8 cellular contexts compared by ENCODE assay signal in the genomic region with DNA sequence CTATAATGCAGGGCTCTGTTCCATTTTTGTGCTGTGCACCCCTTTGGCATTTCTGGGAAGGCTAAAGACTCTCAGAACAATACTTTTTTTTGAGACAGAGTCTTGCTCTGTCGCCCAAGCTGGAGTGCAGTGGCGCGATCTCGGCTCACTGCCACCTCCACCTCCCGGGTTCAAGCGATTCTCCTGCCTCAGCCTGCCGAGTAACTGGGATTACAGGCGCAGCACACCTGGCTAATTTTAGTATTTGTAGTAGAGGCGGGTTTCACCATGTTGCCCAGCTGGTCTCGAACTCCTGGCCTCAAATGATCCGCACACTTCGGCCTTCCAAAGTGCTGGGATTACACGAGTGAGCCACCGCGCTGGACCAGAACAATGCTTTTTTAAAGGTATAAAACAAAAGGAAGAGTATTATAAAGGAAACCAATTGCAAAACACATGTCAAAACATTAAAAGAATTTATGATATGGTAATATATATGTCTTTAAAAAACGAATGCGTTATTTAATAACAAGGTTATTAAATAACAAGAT. TPM values are rescaled to one million over a fixed set of nuclear protein-coding genes. Genes with fewer than 3 reads are reported as not detected.
DNase-seq lines count a peak whose midpoint lies in the region; ATAC-seq and TF ChIP-seq lines count a peak whose summit lies in the region.

No MANE protein-coding gene starts in this region.

- intact Hi-C loops in dorsolateral prefrontal cortex (cut with DNase I) = no loop called here

- H3K9me3 Mint-ChIP-seq in neural progenitor cell = no peaks in the 10 kb centered on the region

- H3K79me2 ChIP-seq in Loucy (ENCODE audit: insufficient read depth, low read length) (no peaks in the 10 kb centered on the region), neural progenitor cell (ENCODE audit: low read depth) (no peaks in the 10 kb centered on the region)

- H3K9me2 ChIP-seq in Loucy (replicated peaks; ENCODE audit: low read depth, low read length) = no peaks in the 10 kb centered on the region

- 0 out of 2 replicates have a peak, but pooled peaks cover 3% of the 10 kb centered on the region for H3F3A ChIP-seq in Loucy (ENCODE audit: low read depth)
- H3F3A ChIP-seq in neural progenitor cell (ENCODE audit: low read depth) = no peaks in the 10 kb centered on the region

- H3K36me3 ChIP-seq in Loucy (ENCODE audit: insufficient read depth, low read length) = no peaks in the 10 kb centered on the region
- H3K36me3 ChIP-seq in neural progenitor cell = no peaks in the 10 kb centered on the region

- H3K4me3 ChIP-seq in Loucy (ENCODE audit: low read length, poor library complexity, severe bottlenecking) (peak overlapping the region; percentile 82), dorsolateral prefrontal cortex (peak overlapping the region; percentile 35 to 81 (median 68)), neural progenitor cell (peak overlapping the region; percentile 62)

- H3K4me3 Mint-ChIP-seq in neural progenitor cell = peak overlapping the region; percentile 91

- H3K4me1 Mint-ChIP-seq in neural progenitor cell = peaks cover 7% of the 10 kb centered on the region

- H3K36me3 Mint-ChIP-seq in neural progenitor cell = no peaks in the 10 kb centered on the region

- H4K20me1 ChIP-seq in Loucy (ENCODE audit: insufficient read depth, low read length, poor library complexity, severe bottlenecking) (no peaks in the 10 kb centered on the region), neural progenitor cell (ENCODE audit: low read depth) (no peaks in the 10 kb centered on the region)

- H3K27ac Mint-ChIP-seq in neural progenitor cell = no peak overlapping the region

- H3K9ac ChIP-seq in Loucy (ENCODE audit: low read depth, low read length, poor library complexity, severe bottlenecking) (peak overlapping the region; percentile 67), neural progenitor cell (no peak overlapping the region)

- peaks cover 15% of the 10 kb centered on the region for H3K27me3 Mint-ChIP-seq in neural progenitor cell (ENCODE audit: insufficient read depth, low read depth)

- H3K27ac ChIP-seq in C4-2B = peak overlapping the region; percentile 75
- H3K27ac ChIP-seq in dorsolateral prefrontal cortex = peak overlapping the region in 43 of 59 donors; percentile 3 to 90 (median 74)
- H3K27ac ChIP-seq in neural progenitor cell = no peak overlapping the region

- TF ChIP-seq CTCF in C4-2B (conservative IDR thresholded peaks at IDR 0.05) (no peak), Loucy (conservative IDR thresholded peaks at IDR 0.05; ENCODE audit: low read length) (no peak), dorsolateral prefrontal cortex (IDR thresholded peaks at IDR 0.05 in 54 of 56, conservative IDR thresholded peaks at IDR 0.05 in 2 of 56; ENCODE audit: low read depth in 1 of 56, partially characterized antibody in 56 of 56) (peak in 1 of 56 donors; percentile 7), neural progenitor cell (IDR thresholded peaks at IDR 0.05) (no peak), GM20000 (IDR thresholded peaks at IDR 0.05; ENCODE audit: extremely low read depth, missing control alignments) (no peak)

- peaks cover 12% of the 10 kb centered on the region for H3K4me1 ChIP-seq in Loucy (ENCODE audit: insufficient read depth, low read length, poor library complexity, severe bottlenecking)
- H3K4me1 ChIP-seq in neural progenitor cell = no peaks in the 10 kb centered on the region

- H3K9me3 ChIP-seq in Loucy (ENCODE audit: insufficient read depth, low read depth, low read length) (no peaks in the 10 kb centered on the region), neural progenitor cell (ENCODE audit: low read depth) (no peaks in the 10 kb centered on the region)

- H3K4me2 ChIP-seq in Loucy (ENCODE audit: low read depth, low read length, poor library complexity, severe bottlenecking) = peak overlapping the region; percentile 89
- H3K4me2 ChIP-seq in neural progenitor cell = peak overlapping the region; percentile 97

- H2AFZ ChIP-seq in Loucy (ENCODE audit: low read length) (peak overlapping the region; percentile 96; the same call in 1 of the 2 replicates), neural progenitor cell (replicated peaks) (no peak overlapping the region)

- H3K27me3 ChIP-seq in Loucy (ENCODE audit: insufficient read depth, low read length, poor library complexity, severe bottlenecking) (peaks cover 7% of the 10 kb centered on the region), dorsolateral prefrontal cortex (peaks cover 0 to 16% (median 0%) of the 10 kb centered on the region in 45 donors), neural progenitor cell (peaks cover 85% of the 10 kb centered on the region)

- ATAC-seq in GM21526 (IDR thresholded peaks at IDR 0.05; ENCODE audit: low FRiP score, unreplicated experiment) = no peak

- DNase-seq in dorsolateral prefrontal cortex (no peak), neural progenitor cell (ENCODE audit: low spot score) (no peak), amniotic stem cell (lab: John Stamatoyannopoulos, UW) (no peak), GM20000 (ENCODE audit: low spot score) (no peak), AML-193 (lab: John Stamatoyannopoulos, UW) (no peak)

RNA-seq across cellular contexts. Expression of a gene that starts 1.0 kb away (rescaled TPM):
- total RNA-seq in dorsolateral prefrontal cortex (10 to 100 TPM in 26 of 120 experiments, 1 to 10 TPM in 94; 2.8 to 18.8 (median 7.2) TPM), neural progenitor cell (ENCODE audit: low replicate concordance) (0.22 and 0.73 TPM in 2 replicates)

RNA-seq across cellular contexts. Expression of a gene that starts 48.6 kb away (rescaled TPM):
- total RNA-seq in dorsolateral prefrontal cortex (10 to 100 TPM; 30.3 to 80.3 (median 55.0) TPM), neural progenitor cell (ENCODE audit: low replicate concordance) (46.6 and 64.6 TPM in 2 replicates)
